ENCODE assay signal across 14 cellular contexts in genomic region chr15:91348812-91349500, GRCh38.
DNase-seq lines count a peak whose midpoint lies in the region; ATAC-seq and TF ChIP-seq lines count a peak whose summit lies in the region.
"Had no signal": no experiment of that assay in that cellular context is flagged by ENCODE, and none has a peak within 500 bp of the region (broad histone marks: within the 10 kb centered on the region; RNA-seq: fewer than 3 reads in every experiment).

No MANE protein-coding gene starts in this region.

- no peak for TF ChIP-seq POLR2A in testis (IDR thresholded peaks at IDR 0.05)

- no peak overlapping the region for H3K27ac Mint-ChIP-seq in T-cell
- H3K27ac Mint-ChIP-seq: HFFc6 had no signal

- H3K4me1 ChIP-seq in left lung, result peaks cover 0 to 10% of the 10 kb centered on the region in 2 donors
- H3K4me1 ChIP-seq in testis, result no peaks in the 10 kb centered on the region
- H3K4me1 ChIP-seq: Peyer's patch had no signal

- 61 to 73% methylated on average over 3 of the region's 3 CpGs for WGBS in testis, 2 donors

- H3K27me3 Mint-ChIP-seq in T-cell, result peaks cover 0 to 2% of the 10 kb centered on the region in 2 donors

- CTCF ChIA-PET in T-cell (lab: Charles Lee), result no interaction called here

- peak; percentile 66 to 75 (median 70) for ATAC-seq in T-cell (replicated peaks in 1 of 4)
- ATAC-seq in left lung, result peak; percentile 34
- no peak for ATAC-seq in GM21786 (IDR thresholded peaks at IDR 0.05; ENCODE audit: unreplicated experiment)

- H3K4me3 ChIP-seq in left lung, result no peak overlapping the region
- H3K4me3 ChIP-seq in testis, result no peak overlapping the region
- H3K4me3 ChIP-seq: Peyer's patch had no signal

- H3K27me3 ChIP-seq in left lung (no peaks in the 10 kb centered on the region), testis (no peaks in the 10 kb centered on the region)
- H3K27me3 ChIP-seq: Peyer's patch had no signal

- TF ChIP-seq CTCF in left lung (IDR thresholded peaks at IDR 0.05) (no peak), testis (IDR thresholded peaks at IDR 0.05) (no peak)

- H3K36me3 Mint-ChIP-seq in T-cell, result no peaks in the 10 kb centered on the region

- POLR2A ChIA-PET in T-cell (lab: Charles Lee), result no interaction called here

- peaks cover 18 to 40% (median 37%) of the 10 kb centered on the region in 3 donors for H3K4me1 Mint-ChIP-seq in T-cell

- H3K9me3 ChIP-seq in KOPT-K1 (ENCODE audit: insufficient read depth, low read length, poor library complexity, severe bottlenecking) (no peaks in the 10 kb centered on the region), left lung (no peaks in the 10 kb centered on the region), testis (no peaks in the 10 kb centered on the region)
- H3K9me3 ChIP-seq: Peyer's patch had no signal

- DNase-seq in activated gamma-delta T cell treated with Interleukin-2 at 50 U/mL for 16 hours (peak; percentile 26), activated gamma-delta T cell (lab: John Stamatoyannopoulos, UW) (no peak), T-cell (peak in 15 of 34 experiments; percentile 1 to 32 (median 16)), left lung (no peak), NCI-H1930 (lab: John Stamatoyannopoulos, UW) (no peak), testis (no peak)
- DNase-seq: effector memory CD4-positive, alpha-beta T cell; HFFc6; hypothalamus; mesenchymal stem cell; Peyer's patch; T-helper 9 cell had no signal

- H3K27ac ChIP-seq in KOPT-K1 (ENCODE audit: low read depth, low read length, poor library complexity, severe bottlenecking), result peak overlapping the region; percentile 45
- no peak overlapping the region for H3K27ac ChIP-seq in left lung
- H3K27ac ChIP-seq in testis, result no peak overlapping the region
- H3K27ac ChIP-seq: Peyer's patch had no signal

- peaks cover 0 to 4% (median 0%) of the 10 kb centered on the region in 3 donors for H3K9me3 Mint-ChIP-seq in T-cell

- H3K4me3 Mint-ChIP-seq in T-cell, result peak overlapping the region in 1 of 3 donors; percentile 27
- H3K4me3 Mint-ChIP-seq: HFFc6 had no signal

- H3K36me3 ChIP-seq in KOPT-K1 (ENCODE audit: insufficient read depth, low read length) (no peaks in the 10 kb centered on the region), left lung (no peaks in the 10 kb centered on the region), testis (ENCODE audit: low read depth, missing control alignments) (no peaks in the 10 kb centered on the region)
- H3K36me3 ChIP-seq: Peyer's patch had no signal

- intact Hi-C loops in left lung (cut with DNase I) (no loop called here), testis (cut with DNase I; ENCODE audit: low total_unique reads) (no loop called here)
